9 cellular contexts compared by ENCODE assay signal in genomic region chr19:47726467-47726866, GRCh38. TPM values are rescaled to one million over a fixed set of nuclear protein-coding genes. Genes with fewer than 3 reads are reported as not detected.
DNase-seq lines count a peak whose midpoint lies in the region; ATAC-seq and TF ChIP-seq lines count a peak whose summit lies in the region.
"Had no signal": no experiment of that assay in that cellular context is flagged by ENCODE, and none has a peak within 500 bp of the region (broad histone marks: within the 10 kb centered on the region; RNA-seq: fewer than 3 reads in every experiment).

No MANE protein-coding gene starts in this region.

- H3K9me3 ChIP-seq in heart left ventricle (no peaks in the 10 kb centered on the region), heart right ventricle (no peaks in the 10 kb centered on the region), ascending aorta (no peaks in the 10 kb centered on the region), vagina (no peaks in the 10 kb centered on the region), A673 (ENCODE audit: low read depth, low read length, poor library complexity, severe bottlenecking) (no peaks in the 10 kb centered on the region), WERI-Rb-1 (ENCODE audit: severe bottlenecking) (no peaks in the 10 kb centered on the region)

- peak overlapping the region in 8 of 12 donors; percentile 9 to 85 (median 24) for H3K27ac ChIP-seq in heart left ventricle
- H3K27ac ChIP-seq in heart right ventricle: peak overlapping the region in 5 of 10 donors; percentile 4 to 88 (median 22)
- H3K27ac ChIP-seq in ascending aorta: peak overlapping the region; percentile 89 to 95
- peak overlapping the region; percentile 80 for H3K27ac ChIP-seq in vagina
- no peak overlapping the region for H3K27ac ChIP-seq in A673 (ENCODE audit: low read depth, low read length, poor library complexity, severe bottlenecking)
- H3K27ac ChIP-seq in WERI-Rb-1: no peak overlapping the region

- H3K4me3 ChIP-seq in heart left ventricle (no peak overlapping the region), heart right ventricle (no peak overlapping the region), ascending aorta (no peak overlapping the region), vagina (no peak overlapping the region), A673 (ENCODE audit: low read depth, low read length, poor library complexity, severe bottlenecking) (no peak overlapping the region), WERI-Rb-1 (ENCODE audit: low read depth, low read length) (no peak overlapping the region)

- 68 to 74% (median 72%) methylated on average over 4 of the region's 4 CpGs for WGBS in heart left ventricle, 4 donors
- 63 to 78% methylated on average over 4 of the region's 4 CpGs for WGBS in heart right ventricle, 2 donors

- POLR2A ChIA-PET in A673 (lab: Charles Lee; ENCODE audit: low non-redundant PET): no interaction called here

- H3K36me3 ChIP-seq in heart left ventricle (peaks cover 0 to 78% (median 25%) of the 10 kb centered on the region in 9 donors), heart right ventricle (peaks cover 0 to 87% (median 19%) of the 10 kb centered on the region in 9 donors), ascending aorta (peaks cover 30 to 46% of the 10 kb centered on the region in 2 donors), vagina (peaks cover 0 to 37% of the 10 kb centered on the region in 2 donors), A673 (ENCODE audit: insufficient read depth, low read length, poor library complexity, severe bottlenecking) (no peaks in the 10 kb centered on the region), WERI-Rb-1 (no peaks in the 10 kb centered on the region)

- H3K27me3 ChIP-seq in heart left ventricle (peaks cover 0 to 19% (median 0%) of the 10 kb centered on the region in 9 donors), heart right ventricle (peaks cover 0 to 32% (median 0%) of the 10 kb centered on the region in 7 donors), ascending aorta (no peaks in the 10 kb centered on the region), vagina (no peaks in the 10 kb centered on the region), A673 (replicated peaks; ENCODE audit: insufficient read depth, low read depth, low read length, poor library complexity) (no peaks in the 10 kb centered on the region), WERI-Rb-1 (ENCODE audit: insufficient read depth, low read depth, severe bottlenecking) (no peaks in the 10 kb centered on the region)

- no TSS peak for BruUV-seq in A673 (replicated peaks; lab: Mats Ljungman, UMichigan)

- H3K4me1 ChIP-seq in heart left ventricle: peaks cover 0 to 82% (median 51%) of the 10 kb centered on the region in 12 donors
- peaks cover 16 to 89% (median 69%) of the 10 kb centered on the region in 9 donors for H3K4me1 ChIP-seq in heart right ventricle
- H3K4me1 ChIP-seq in ascending aorta: peaks cover 11 to 47% of the 10 kb centered on the region in 2 donors
- peaks cover 86% of the 10 kb centered on the region for H3K4me1 ChIP-seq in vagina
- H3K4me1 ChIP-seq in A673 (ENCODE audit: insufficient read depth, low read length, poor library complexity, severe bottlenecking): peaks cover 20% of the 10 kb centered on the region

- TF ChIP-seq CTCF in heart left ventricle (IDR thresholded peaks at IDR 0.05) (no peak), heart right ventricle (IDR thresholded peaks at IDR 0.05) (no peak), ascending aorta (IDR thresholded peaks at IDR 0.05) (no peak), vagina (IDR thresholded peaks at IDR 0.05) (no peak), A673 (conservative IDR thresholded peaks at IDR 0.05; ENCODE audit: low read depth, low read length) (no peak), WERI-Rb-1 (IDR thresholded peaks at IDR 0.05; ENCODE audit: low read depth, low read length) (no peak)

- CTCF ChIA-PET in A673 (lab: Charles Lee): no interaction called here

- TF ChIP-seq POLR2A in heart left ventricle (IDR thresholded peaks at IDR 0.05) (no peak), vagina (IDR thresholded peaks at IDR 0.05) (no peak)

- ATAC-seq in heart left ventricle (no peak), heart right ventricle (no peak)

- intact Hi-C loops in heart left ventricle (cut with DNase I): no loop called here
- intact Hi-C loops in heart right ventricle (cut with DNase I): no loop called here
- intact Hi-C loops in ascending aorta (cut with DNase I): no loop called here
- intact Hi-C loops in vagina (cut with DNase I): no loop called here
- intact Hi-C loops in A673 (cut with micrococcal nuclease; ENCODE audit: unreplicated experiment): no loop called here

- DNase-seq in heart left ventricle (no peak), heart right ventricle (no peak), ascending aorta (ENCODE audit: low spot score in 2 of 2) (no peak), kidney tubule cell (ENCODE audit: low spot score) (peak; percentile 77), vagina (ENCODE audit: extremely low spot score in 2 of 2) (no peak), mesenteric fat pad (ENCODE audit: low spot score) (no peak), A673 (ENCODE audit: low spot score) (no peak), WERI-Rb-1 (no peak)
- DNase-seq: stimulated activated naive CD4-positive, alpha-beta T cell had no signal

RNA-seq across cellular contexts. Expression of gene EHD2, which starts 13.2 kb away (rescaled TPM):
- total RNA-seq in heart left ventricle (100 to 1,000 TPM in 1 of 9 donors, 10 to 100 TPM in 8; 39.9 to 133 (median 45.1) TPM), heart right ventricle (10 to 100 TPM; 27.5 to 78.2 (median 40.5) TPM), ascending aorta (342 TPM), vagina (125 TPM), mesenteric fat pad (327 TPM), A673 (2021) (2.9 and 3.0 TPM in 2 replicates)
- polyA plus RNA-seq in heart left ventricle (10 to 100 TPM; 30.6 to 52.7 TPM), heart right ventricle (10 to 100 TPM; 51.1 to 61.0 TPM)

RNA-seq across cellular contexts. Expression of gene NOP53, which starts 18.9 kb away (rescaled TPM):
- total RNA-seq in heart left ventricle (100 to 1,000 TPM; 132 to 206 (median 171) TPM), heart right ventricle (100 to 1,000 TPM; 131 to 208 (median 177) TPM), ascending aorta (385 TPM), vagina (517 TPM), mesenteric fat pad (194 TPM), A673 (2021) (146 and 172 TPM in 2 replicates)
- polyA plus RNA-seq in heart left ventricle (100 to 1,000 TPM; 242 to 259 TPM), heart right ventricle (100 to 1,000 TPM; 210 to 256 TPM)

RNA-seq across cellular contexts. Expression of gene SELENOW, which starts 52.0 kb away (rescaled TPM):
- 1,000 to 10,000 TPM in 5 of 9 donors, 100 to 1,000 TPM in 4; 790 to 2,748 (median 1,081) TPM for total RNA-seq in heart left ventricle
- polyA plus RNA-seq in heart left ventricle: 1,000 to 10,000 TPM in 1 of 2 donors, 100 to 1,000 TPM in 1; 647 to 2,041 TPM
- 1,000 to 10,000 TPM in 5 of 10 donors, 100 to 1,000 TPM in 5; 828 to 1,621 (median 1,009) TPM for total RNA-seq in heart right ventricle
- 1,000 to 10,000 TPM in 1 of 2 donors, 100 to 1,000 TPM in 1; 711 to 1,774 TPM for polyA plus RNA-seq in heart right ventricle
- total RNA-seq in ascending aorta: 771 TPM
- 442 TPM for total RNA-seq in vagina
- 232 TPM for total RNA-seq in mesenteric fat pad
- total RNA-seq in A673 (2021): 107 and 121 TPM in 2 replicates

Comparison
In these comparisons a context has a peak if more than half of its experiments do, and no peak if none do; other contexts are left out.
1. H3K27ac ChIP-seq: peak in heart left ventricle (8 of 12), ascending aorta (2 of 2) and vagina (single experiment); none in A673 (single experiment) and WERI-Rb-1 (single experiment).